10 cellular contexts compared by ENCODE assay signal in genomic region chr20:50224553-50225255, GRCh38. TPM values are rescaled to one million over a fixed set of nuclear protein-coding genes. Genes with fewer than 3 reads are reported as not detected.
DNase-seq lines count a peak whose midpoint lies in the region; ATAC-seq lines count a peak whose summit lies in the region.
"Had no signal": no experiment of that assay in that cellular context is flagged by ENCODE, and none has a peak within 500 bp of the region (broad histone marks: within the 10 kb centered on the region; RNA-seq: fewer than 3 reads in every experiment).

No MANE protein-coding gene starts in this region.

- no peak overlapping the region for H3K9ac ChIP-seq in mucosa of rectum (ENCODE audit: low read depth in 1 of 2, low read length in 2 of 2)

- no peak for ATAC-seq in activated CD4-positive, CD25-positive, alpha-beta regulatory T cell treated with anti-CD3 and anti-CD28 coated beads, Interleukin-2, amount 50 U/mL, for 24 hours

- H3K27ac ChIP-seq in mucosa of rectum (ENCODE audit: low read depth in 2 of 2, low read length in 2 of 2) = peak overlapping the region; percentile 38 to 55
- no peak overlapping the region for H3K27ac ChIP-seq in CD4-positive, alpha-beta memory T cell (ENCODE audit: low read depth, low read length)

- CTCF ChIA-PET in CD4-positive, alpha-beta memory T cell (lab: Charles Lee; ENCODE audit: partially characterized antibody) = no interaction called here

- H3K9me3 Mint-ChIP-seq in CD4-positive, alpha-beta memory T cell = peaks cover 0 to 6% (median 0%) of the 10 kb centered on the region in 8 donors

- no peaks in the 10 kb centered on the region for H3K9me3 ChIP-seq in mucosa of rectum (ENCODE audit: control insufficient read depth in 2 of 2, low read length in 2 of 2)
- H3K9me3 ChIP-seq in CD4-positive, alpha-beta memory T cell (ENCODE audit: control insufficient read depth in 1 of 2, low read length in 2 of 2) = no peaks in the 10 kb centered on the region

- no peaks in the 10 kb centered on the region for H3K36me3 ChIP-seq in mucosa of rectum (ENCODE audit: control insufficient read depth in 2 of 2, insufficient read depth in 2 of 2, low read length in 2 of 2)
- no peaks in the 10 kb centered on the region for H3K36me3 ChIP-seq in CD4-positive, alpha-beta memory T cell (ENCODE audit: insufficient read depth, low read length)
- H3K36me3 ChIP-seq: BLaER1 treated with 17β-estradiol and CSF1 and Interleukin-3, amounts not matched to agents 10 nM and 100 nM had no signal

- no peaks in the 10 kb centered on the region for H3K4me1 Mint-ChIP-seq in CD4-positive, alpha-beta memory T cell

- no peaks in the 10 kb centered on the region for H3K36me3 Mint-ChIP-seq in CD4-positive, alpha-beta memory T cell

- H3K4me3 Mint-ChIP-seq in CD4-positive, alpha-beta memory T cell = no peak overlapping the region

- DNase-seq in A172 (ENCODE audit: low spot score) (peak; percentile 82), M059J (ENCODE audit: low read depth) (peak; percentile 93), epidermal melanocyte (ENCODE audit: insufficient read length, low spot score) (peak; percentile 93), NCI-H1417 treated with DMSO at 0.1 percent for 48 hours (lab: John Stamatoyannopoulos, UW) (no peak)
- DNase-seq in activated CD8-positive, alpha-beta memory T cell treated with anti-CD3 and anti-CD28 coated beads, Interleukin-2, amount 50 U/mL, for 4 hours = no peak
- DNase-seq in CD4-positive, alpha-beta memory T cell = no peak
- DNase-seq: activated CD8-positive, alpha-beta memory T cell treated with anti-CD3 and anti-CD28 coated beads for 24 hours had no signal

- no peak overlapping the region for H3K27ac Mint-ChIP-seq in CD4-positive, alpha-beta memory T cell

- no peaks in the 10 kb centered on the region for H3K4me1 ChIP-seq in mucosa of rectum (ENCODE audit: control insufficient read depth in 2 of 2, insufficient read depth in 2 of 2, low read length in 2 of 2)
- no peaks in the 10 kb centered on the region for H3K4me1 ChIP-seq in CD4-positive, alpha-beta memory T cell (ENCODE audit: insufficient read depth, low read length)

- H3K27me3 ChIP-seq in mucosa of rectum (ENCODE audit: control insufficient read depth in 2 of 2, insufficient read depth in 2 of 2, low read length in 2 of 2) = no peaks in the 10 kb centered on the region
- H3K27me3 ChIP-seq in CD4-positive, alpha-beta memory T cell (ENCODE audit: insufficient read depth, low read length) = no peaks in the 10 kb centered on the region
- H3K27me3 ChIP-seq: BLaER1 treated with 17β-estradiol and CSF1 and Interleukin-3, amounts not matched to agents 10 nM and 100 nM had no signal

- no peak overlapping the region for H3K4me3 ChIP-seq in mucosa of rectum (ENCODE audit: low read length in 2 of 2)
- no peak overlapping the region for H3K4me3 ChIP-seq in CD4-positive, alpha-beta memory T cell (ENCODE audit: low read length in 2 of 2)
- H3K4me3 ChIP-seq: BLaER1 treated with 17β-estradiol and CSF1 and Interleukin-3, amounts not matched to agents 10 nM and 100 nM had no signal

- H3K27me3 Mint-ChIP-seq in CD4-positive, alpha-beta memory T cell = no peaks in the 10 kb centered on the region

- POLR2A ChIA-PET in CD4-positive, alpha-beta memory T cell (lab: Charles Lee; ENCODE audit: partially characterized antibody) = no interaction called here

- intact Hi-C loops in CD4-positive, alpha-beta memory T cell (cut with micrococcal nuclease) = no loop called here

RNA-seq across cellular contexts. Expression of gene CEBPB, which starts 34.1 kb away (rescaled TPM):
- 26.8 and 31.5 TPM in 2 replicates for total RNA-seq in A172 (2014; rRNA removed; shearing (Covaris generic))
- total RNA-seq in M059J (2014; rRNA removed; shearing (Covaris generic)) = 37.7 and 51.8 TPM in 2 replicates
- total RNA-seq in CD4-positive, alpha-beta memory T cell = 10 to 100 TPM; 32.7 to 34.3 TPM
- polyA plus RNA-seq in CD4-positive, alpha-beta memory T cell = 10 to 100 TPM; 12.8 to 23.5 TPM

Comparison
In these comparisons a context has a peak if more than half of its experiments do, and no peak if none do; other contexts are left out.
1. DNase-seq: peak in A172 (single experiment), M059J (single experiment) and epidermal melanocyte (single experiment); none in activated CD8-positive, alpha-beta memory T cell treated with anti-CD3 and anti-CD28 coated beads, Interleukin-2, amount 50 U/mL, for 4 hours (single experiment), CD4-positive, alpha-beta memory T cell (0 of 5) and NCI-H1417 treated with DMSO at 0.1 percent for 48 hours (single experiment).